ENCODE assay signal across 8 cellular contexts in genomic region chr1:221725683-221726330, GRCh38. TPM values are rescaled to one million over a fixed set of nuclear protein-coding genes. Genes with fewer than 3 reads are reported as not detected.
A peak's percentile ranks its signal among the peaks of the same experiment; 100 is the strongest.
DNase-seq lines count a peak whose midpoint lies in the region; ATAC-seq and TF ChIP-seq lines count a peak whose summit lies in the region.

No MANE protein-coding gene starts in this region.

- H3K27me3 ChIP-seq in Loucy (ENCODE audit: insufficient read depth, low read length, poor library complexity, severe bottlenecking) (no peaks in the 10 kb centered on the region), esophagus muscularis mucosa (no peaks in the 10 kb centered on the region), tibial artery (no peaks in the 10 kb centered on the region), mesendoderm (ENCODE audit: insufficient read depth, low read length, poor library complexity) (no peaks in the 10 kb centered on the region)

- peaks cover 67% of the 10 kb centered on the region for H4K20me1 ChIP-seq in Loucy (ENCODE audit: insufficient read depth, low read length, poor library complexity, severe bottlenecking)

- no peak overlapping the region for H2AFZ ChIP-seq in Loucy (ENCODE audit: low read length)

- no peak overlapping the region for H4K8ac ChIP-seq in mesendoderm (ENCODE audit: low read depth, low read length)

- peak overlapping the region; percentile 27 for H3K9ac ChIP-seq in Loucy (ENCODE audit: low read depth, low read length, poor library complexity, severe bottlenecking)
- H3K9ac ChIP-seq in mesendoderm (ENCODE audit: low read length): no peak overlapping the region

- H2AK5ac ChIP-seq in mesendoderm (ENCODE audit: low read length): no peak overlapping the region

- H2BK5ac ChIP-seq in mesendoderm (ENCODE audit: low read length): no peak overlapping the region

- intact Hi-C loops in esophagus muscularis mucosa (cut with DNase I) (no loop called here), tibial artery (cut with DNase I; ENCODE audit: low total_unique reads) (no loop called here)

- H3K4me2 ChIP-seq in Loucy (ENCODE audit: low read depth, low read length, poor library complexity, severe bottlenecking): peak overlapping the region; percentile 61
- H3K4me2 ChIP-seq in mesendoderm (ENCODE audit: low read length): no peak overlapping the region

- no peaks in the 10 kb centered on the region for H3K9me2 ChIP-seq in Loucy (replicated peaks; ENCODE audit: low read depth, low read length)

- H3K79me2 ChIP-seq in Loucy (ENCODE audit: insufficient read depth, low read length) (peaks cover 99% of the 10 kb centered on the region), mesendoderm (ENCODE audit: control insufficient read depth, insufficient read depth, low read length) (peaks cover 3% of the 10 kb centered on the region)

- H3K4me3 ChIP-seq in Loucy (ENCODE audit: low read length, poor library complexity, severe bottlenecking) (peak overlapping the region; percentile 45), esophagus muscularis mucosa (peak overlapping the region in 1 of 4 donors; percentile 17), tibial artery (no peak overlapping the region), mesendoderm (ENCODE audit: low read length) (no peak overlapping the region)

- H3K9me3 ChIP-seq in Loucy (ENCODE audit: insufficient read depth, low read depth, low read length): peaks cover 14% of the 10 kb centered on the region
- H3K9me3 ChIP-seq in esophagus muscularis mucosa: peaks cover 0 to 6% (median 0%) of the 10 kb centered on the region in 4 donors
- no peaks in the 10 kb centered on the region for H3K9me3 ChIP-seq in tibial artery

- no peak for TF ChIP-seq POLR2A in esophagus muscularis mucosa (IDR thresholded peaks at IDR 0.05; ENCODE audit: low read depth)

- DNase-seq in A172 (ENCODE audit: low spot score) (peak; percentile 54), esophagus muscularis mucosa (ENCODE audit: extremely low spot score) (peak; percentile 87), tibial artery (no peak), NCI-H2171 (lab: John Stamatoyannopoulos, UW) (no peak), NCI-H510A (lab: John Stamatoyannopoulos, UW) (no peak), mesendoderm (no peak)

- no peak overlapping the region for H4K5ac ChIP-seq in mesendoderm (ENCODE audit: low read length)

- no peak overlapping the region for H3K56ac ChIP-seq in mesendoderm (ENCODE audit: low read length)

- no peak overlapping the region for H2BK15ac ChIP-seq in mesendoderm (replicated peaks; ENCODE audit: low read depth)

- no peak overlapping the region for H3K23ac ChIP-seq in mesendoderm (ENCODE audit: low read length)

- H3K4me1 ChIP-seq in Loucy (ENCODE audit: insufficient read depth, low read length, poor library complexity, severe bottlenecking): peaks cover 89% of the 10 kb centered on the region
- peaks cover 42 to 80% (median 73%) of the 10 kb centered on the region in 4 donors for H3K4me1 ChIP-seq in esophagus muscularis mucosa
- peaks cover 0 to 79% (median 24%) of the 10 kb centered on the region in 4 donors for H3K4me1 ChIP-seq in tibial artery
- H3K4me1 ChIP-seq in mesendoderm (ENCODE audit: control insufficient read depth, low read depth, low read length): no peaks in the 10 kb centered on the region

- peaks cover 13% of the 10 kb centered on the region for H3K79me1 ChIP-seq in mesendoderm (ENCODE audit: low read length)

- TF ChIP-seq EP300 in esophagus muscularis mucosa (IDR thresholded peaks at IDR 0.05): no peak

- peak; percentile 14 for ATAC-seq in GM19324 (IDR thresholded peaks at IDR 0.05; ENCODE audit: low FRiP score, unreplicated experiment)

- no peak overlapping the region for H3K18ac ChIP-seq in mesendoderm (ENCODE audit: low read length)

- 56% methylated on average over 2 of the region's 2 CpGs for WGBS in esophagus muscularis mucosa
- WGBS in mesendoderm (ENCODE audit: extremely low coverage, insufficient coverage, low lambda C conversion rate): no CpG with 5 or more reads among the region's 2 CpGs

- H3K27ac ChIP-seq in esophagus muscularis mucosa (replicated peaks in 1 of 4): peak overlapping the region; percentile 51 to 67 (median 64)
- peak overlapping the region; percentile 38 to 47 for H3K27ac ChIP-seq in tibial artery
- no peak overlapping the region for H3K27ac ChIP-seq in mesendoderm (ENCODE audit: low read depth, low read length)

- TF ChIP-seq CTCF in Loucy (conservative IDR thresholded peaks at IDR 0.05; ENCODE audit: low read length) (no peak), esophagus muscularis mucosa (IDR thresholded peaks at IDR 0.05) (no peak), tibial artery (IDR thresholded peaks at IDR 0.05) (no peak)

- no peak overlapping the region for H3K4ac ChIP-seq in mesendoderm (ENCODE audit: low read depth, low read length)

- H2BK120ac ChIP-seq in mesendoderm (ENCODE audit: low read depth, low read length): no peak overlapping the region

- H3K36me3 ChIP-seq in Loucy (ENCODE audit: insufficient read depth, low read length): peaks cover 73% of the 10 kb centered on the region
- H3K36me3 ChIP-seq in esophagus muscularis mucosa: no peaks in the 10 kb centered on the region
- no peaks in the 10 kb centered on the region for H3K36me3 ChIP-seq in tibial artery
- no peaks in the 10 kb centered on the region for H3K36me3 ChIP-seq in mesendoderm (ENCODE audit: control insufficient read depth, insufficient read depth, low read length)

- H3F3A ChIP-seq in Loucy (ENCODE audit: low read depth): peaks cover 4% of the 10 kb centered on the region; the same call in 1 of the 2 replicates

RNA-seq across cellular contexts. Expression of gene DUSP10, which starts 16.1 kb away (rescaled TPM):
- 29.0 and 43.7 TPM in 2 replicates for total RNA-seq in A172 (2014; rRNA removed; shearing (Covaris generic))
- 10 to 100 TPM in 2 of 4 donors, 1 to 10 TPM in 2; 5.5 to 13.1 (median 8.6) TPM for total RNA-seq in esophagus muscularis mucosa
- 9.1 TPM for polyA plus RNA-seq in mesendoderm (2013, experiment 1 of 2)
- polyA plus RNA-seq in mesendoderm (2013, experiment 2 of 2): 10.0 TPM

Comparison
In these comparisons a context has a peak if more than half of its experiments do, and no peak if none do; other contexts are left out.
1. DNase-seq: peak in A172 (single experiment) and esophagus muscularis mucosa (single experiment); none in tibial artery (0 of 2), NCI-H2171 (single experiment), NCI-H510A (single experiment) and mesendoderm (single experiment).